ENCODE assay signal across 8 cellular contexts in the genomic region with DNA sequence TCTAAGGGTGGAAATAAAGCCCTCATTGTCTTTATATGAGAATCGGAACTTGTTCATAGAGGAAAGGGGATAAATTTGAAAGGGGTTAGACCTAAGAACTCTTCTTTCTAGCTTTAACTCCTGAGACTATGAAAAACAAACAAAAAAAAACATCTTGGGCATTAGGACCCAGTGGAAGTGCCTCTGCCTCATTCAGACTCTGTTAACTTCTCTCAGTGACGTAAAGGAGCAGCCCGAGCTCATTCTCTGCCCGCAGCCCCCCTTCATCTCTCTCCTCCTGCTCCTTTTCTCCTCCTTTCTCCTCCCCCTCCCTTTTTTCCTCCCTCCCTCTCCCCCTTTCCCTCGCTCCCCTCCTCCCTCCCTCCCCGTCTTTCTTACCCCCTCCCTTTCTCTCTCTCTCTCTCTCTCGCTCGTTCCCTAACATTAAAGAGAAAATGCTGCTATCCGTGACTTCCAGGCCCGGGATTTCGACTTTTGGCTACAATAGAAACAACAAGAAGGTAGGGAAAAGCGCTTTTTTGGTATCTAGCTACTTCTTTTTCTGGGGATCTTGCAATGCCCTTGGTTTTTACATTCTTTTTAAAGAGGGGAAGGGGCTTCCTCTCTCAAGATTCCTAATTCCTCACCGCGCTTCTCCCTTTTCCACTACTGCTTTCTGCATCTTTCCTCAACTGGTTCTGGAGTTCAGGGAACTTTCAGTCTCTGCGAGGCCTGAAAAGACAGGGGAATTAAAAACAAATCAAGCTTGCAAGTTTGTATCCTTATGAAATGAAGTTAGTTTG. TPM values are rescaled to one million over a fixed set of nuclear protein-coding genes. Genes with fewer than 3 reads are reported as not detected.
DNase-seq lines count a peak whose midpoint lies in the region; ATAC-seq, FAIRE-seq and TF ChIP-seq lines count a peak whose summit lies in the region.

A gene with protein sequence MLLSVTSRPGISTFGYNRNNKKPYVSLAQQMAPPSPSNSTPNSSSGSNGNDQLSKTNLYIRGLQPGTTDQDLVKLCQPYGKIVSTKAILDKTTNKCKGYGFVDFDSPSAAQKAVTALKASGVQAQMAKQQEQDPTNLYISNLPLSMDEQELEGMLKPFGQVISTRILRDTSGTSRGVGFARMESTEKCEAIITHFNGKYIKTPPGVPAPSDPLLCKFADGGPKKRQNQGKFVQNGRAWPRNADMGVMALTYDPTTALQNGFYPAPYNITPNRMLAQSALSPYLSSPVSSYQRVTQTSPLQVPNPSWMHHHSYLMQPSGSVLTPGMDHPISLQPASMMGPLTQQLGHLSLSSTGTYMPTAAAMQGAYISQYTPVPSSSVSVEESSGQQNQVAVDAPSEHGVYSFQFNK (plus strand): TSS at position 231 of the 782 bp plus-strand sequence. CDS start 204 bp downstream, at position 435.

- peak; percentile 76 for FAIRE-seq in islet of Langerhans (lab: Jason Lieb, UNC)

- TF ChIP-seq CTCF in GM20000 (IDR thresholded peaks at IDR 0.05; ENCODE audit: extremely low read depth, missing control alignments) (no peak), VCaP (conservative IDR thresholded peaks at IDR 0.05) (no peak)

- H3K4me2 ChIP-seq in skeletal muscle satellite cell (ENCODE audit: low read length): peak within 1 kb of the TSS; percentile 88

- H3K9ac ChIP-seq in skeletal muscle satellite cell (ENCODE audit: low read depth, low read length): peak within 1 kb of the TSS; percentile 93

- H3K36me3 ChIP-seq in skeletal muscle satellite cell (ENCODE audit: insufficient read depth, low read length): no peaks in the 10 kb centered on the region

- H3K27me3 ChIP-seq in skeletal muscle satellite cell (ENCODE audit: control insufficient read depth, insufficient read depth, low read length): no peaks in the 10 kb centered on the region

- H3K4me1 ChIP-seq in skeletal muscle satellite cell (ENCODE audit: control insufficient read depth, insufficient read depth, low read length): peaks cover 42% of the 10 kb centered on the region

- ATAC-seq in GM19467 (IDR thresholded peaks at IDR 0.05; ENCODE audit: unreplicated experiment): no peak

- H3K4me3 ChIP-seq in skeletal muscle satellite cell (ENCODE audit: low read length): peak within 1 kb of the TSS; percentile 86

- H3K27ac ChIP-seq in VCaP: peak within 1 kb of the TSS; percentile 73
- H3K27ac ChIP-seq in cingulate gyrus (ENCODE audit: low read depth, low read length): peak within 1 kb of the TSS; percentile 87

- DNase-seq in AG08396 (ENCODE audit: low spot score) (peak; percentile 78), GM20000 (ENCODE audit: low spot score) (peak; percentile 62), NCI-H2107 treated with DMSO at 0.1 percent for 48 hours (lab: John Stamatoyannopoulos, UW; ENCODE audit: unreplicated experiment) (peak; percentile 76)

- no peaks in the 10 kb centered on the region for H3K9me3 ChIP-seq in skeletal muscle satellite cell (replicated peaks; ENCODE audit: low read length)

RNA-seq across cellular contexts. Expression of the gene that starts here (rescaled TPM):
- total RNA-seq in skeletal muscle satellite cell (2012; rRNA removed): 6.6 and 7.9 TPM in 2 replicates
